In the genomic region with DNA sequence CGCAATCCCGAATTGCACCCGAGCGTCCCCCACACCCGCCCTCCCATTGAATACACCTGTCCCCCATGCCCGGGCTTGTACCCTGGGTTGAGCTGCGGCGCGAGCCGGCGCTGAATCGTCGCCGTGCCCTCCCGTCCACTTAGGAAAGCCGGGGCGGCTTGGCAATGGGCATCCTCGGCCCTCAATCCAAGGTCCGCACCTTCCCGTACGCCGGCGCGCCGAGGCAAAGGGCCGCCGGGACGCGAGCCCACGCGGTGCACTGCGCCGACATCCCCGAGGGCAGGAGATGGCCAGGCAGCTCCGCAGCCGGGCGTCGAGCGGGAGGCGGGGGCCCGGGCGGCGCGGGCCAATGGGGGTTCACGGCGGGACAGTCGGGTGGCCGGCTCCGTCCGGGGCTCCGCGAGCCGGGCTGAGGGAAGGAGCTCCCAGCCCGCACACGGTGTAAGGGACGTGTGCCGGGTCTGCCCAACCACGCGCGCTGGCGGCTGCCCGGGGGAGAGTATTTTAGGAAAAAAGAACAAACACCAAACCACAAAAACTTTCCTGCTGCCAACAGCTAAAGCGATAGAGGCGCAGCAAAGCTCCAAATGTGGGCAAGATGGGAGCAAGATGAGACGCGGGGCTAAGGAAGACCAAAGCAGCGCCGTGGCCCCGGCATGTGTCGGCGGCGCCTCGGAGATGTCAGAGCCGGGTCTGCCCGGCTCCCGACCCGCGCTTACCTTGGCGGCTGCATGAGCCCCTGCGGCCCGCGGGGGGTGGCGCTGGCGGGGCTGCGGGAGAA, we compare ENCODE assay signal across 8 cellular contexts. TPM values are rescaled to one million over a fixed set of nuclear protein-coding genes. Genes with fewer than 3 reads are reported as not detected.
DNase-seq lines count a peak whose midpoint lies in the region; ATAC-seq, FAIRE-seq and TF ChIP-seq lines count a peak whose summit lies in the region.

No MANE protein-coding gene starts in this region.

- H3K79me2 ChIP-seq in GM12878 (ENCODE audit: control insufficient read depth, insufficient read depth, low read length): no peaks in the 10 kb centered on the region

- ATAC-seq in GM12878 (peak; percentile 42), HG02588 (IDR thresholded peaks at IDR 0.05; ENCODE audit: unreplicated experiment) (no peak)

- no peak for TF ChIP-seq RAD21 in GM12878 (IDR thresholded peaks at IDR 0.05; ENCODE audit: insufficient read depth, low read depth, low read length)

- no peak for TF ChIP-seq CTCF in GM20000 (IDR thresholded peaks at IDR 0.05; ENCODE audit: extremely low read depth, missing control alignments)
- no peak for TF ChIP-seq CTCF in GM12878 (IDR thresholded peaks at IDR 0.05 in 2 of 3, conservative IDR thresholded peaks at IDR 0.05 in 1 of 3; ENCODE audit: control insufficient read depth in 2 of 3, extremely low read depth in 1 of 3, insufficient read depth in 1 of 3, low read depth in 3 of 3, low read length in 3 of 3)
- TF ChIP-seq CTCF in kidney (IDR thresholded peaks at IDR 0.05; ENCODE audit: borderline replicate concordance, extremely low read depth, insufficient read depth): no peak

- WGBS in GM12878 (ENCODE audit: insufficient coverage, insufficient replicate concordance, low lambda C conversion rate, missing lambda C conversion rate): 10% methylated on average over 60 of the region's 85 CpGs

- POLR2A ChIA-PET in GM12878 (lab: Charles Lee): no interaction called here

- no peak overlapping the region for H2AFZ ChIP-seq in GM12878 (ENCODE audit: control insufficient read depth, low read depth, low read length)

- BruUV-seq in GM12878 (replicated peaks; lab: Mats Ljungman, UMichigan): no TSS peak

- H3K27ac ChIP-seq in BLaER1: peak overlapping the region; percentile 89
- no peak overlapping the region for H3K27ac ChIP-seq in GM12878 (ENCODE audit: control insufficient read depth, insufficient read depth)
- H3K27ac ChIP-seq in kidney (ENCODE audit: low read depth in 2 of 2, low read length in 2 of 2): no peak overlapping the region
- H3K27ac ChIP-seq in subcutaneous abdominal adipose tissue (ENCODE audit: low read depth, low read length): no peak overlapping the region

- H3K27me3 ChIP-seq in BLaER1 (no peaks in the 10 kb centered on the region), GM12878 (replicated peaks in 1 of 2; ENCODE audit: control insufficient read depth in 2 of 2, insufficient read depth in 2 of 2, low read length in 1 of 2) (peaks cover 8 to 11% of the 10 kb centered on the region in 2 experiments), subcutaneous abdominal adipose tissue (ENCODE audit: control insufficient read depth in 5 of 5, insufficient read depth in 4 of 5, low read length in 5 of 5) (peaks cover 0 to 14% (median 4%) of the 10 kb centered on the region in 5 donors)

- H4K20me1 ChIP-seq in BLaER1 (peaks cover 44% of the 10 kb centered on the region), GM12878 (ENCODE audit: control insufficient read depth, insufficient read depth) (no peaks in the 10 kb centered on the region)

- no peak for TF ChIP-seq POLR2A in GM12878 (IDR thresholded peaks at IDR 0.05; ENCODE audit: low read depth, low read length)

- DNase-seq in GM20000 (ENCODE audit: low spot score): peak; percentile 65
- DNase-seq in NCI-H2171 (lab: John Stamatoyannopoulos, UW): peak; percentile 38
- no peak for DNase-seq in GM12878 (ENCODE audit: low read depth, low spot score)
- peak; percentile 79 for DNase-seq in kidney
- no peak for DNase-seq in islet precursor cell

- TF ChIP-seq EP300 in GM12878 (IDR thresholded peaks at IDR 0.05; ENCODE audit: borderline replicate concordance in 1 of 2, control insufficient read depth in 1 of 2, low read depth in 2 of 2, low read length in 2 of 2): no peak

- SMC1A ChIA-PET in GM12878 (lab: Charles Lee; ENCODE audit: uncharacterized antibody, unreplicated experiment): interaction anchor here (0.6 to 1.2 kb wide), 3 partner anchors 59 to 1031 kb away, joined by 3 to 8 read pairs (median 3); no protein-coding TSS in a partner anchor

- intact Hi-C loops in GM12878 (cut with micrococcal nuclease; ENCODE audit: unreplicated experiment): no loop called here
- intact Hi-C loops in kidney (cut with DNase I): no loop called here

- H3K36me3 ChIP-seq in BLaER1 (peaks cover 34% of the 10 kb centered on the region), GM12878 (ENCODE audit: control insufficient read depth in 2 of 2, insufficient read depth in 2 of 2, low read length in 1 of 2) (no peaks in the 10 kb centered on the region), kidney (ENCODE audit: control insufficient read depth in 1 of 2, insufficient read depth in 2 of 2, low read length in 2 of 2) (no peaks in the 10 kb centered on the region), subcutaneous abdominal adipose tissue (ENCODE audit: control insufficient read depth in 5 of 5, insufficient read depth in 5 of 5, low read length in 5 of 5) (no peaks in the 10 kb centered on the region)

- H3K9ac ChIP-seq in BLaER1: peak overlapping the region; percentile 89
- no peak overlapping the region for H3K9ac ChIP-seq in GM12878 (ENCODE audit: control insufficient read depth, insufficient read depth, low read length)
- no peak overlapping the region for H3K9ac ChIP-seq in kidney (ENCODE audit: low read length in 2 of 2)
- H3K9ac ChIP-seq in subcutaneous abdominal adipose tissue (ENCODE audit: low read length in 5 of 5): peak overlapping the region in 2 of 5 donors; percentile 20 to 32

- H3K4me2 ChIP-seq in BLaER1 (peak overlapping the region; percentile 98), GM12878 (ENCODE audit: control insufficient read depth, insufficient read depth) (peak overlapping the region; percentile 32)

- CTCF ChIA-PET in GM12878 (lab: Yijun Ruan, JAX): interaction anchor here (0.5 to 2.4 kb wide), 13 partner anchors 11 to 1032 kb away, joined by 3 to 23 read pairs (median 5); no protein-coding TSS in a partner anchor

- RAD21 ChIA-PET in GM12878 (lab: Charles Lee; ENCODE audit: unreplicated experiment): interaction anchor here (0.6 to 2.0 kb wide), 6 partner anchors 53 to 1032 kb away, joined by 3 to 14 read pairs (median 3); no protein-coding TSS in a partner anchor

- no peak for FAIRE-seq in GM12878 (lab: Jason Lieb, UNC)
- FAIRE-seq in kidney (lab: Jason Lieb, UNC): no peak

- H3K4me1 ChIP-seq in BLaER1: peaks cover 73% of the 10 kb centered on the region
- H3K4me1 ChIP-seq in GM12878 (ENCODE audit: control insufficient read depth, insufficient read depth, low read length): no peaks in the 10 kb centered on the region; the same call in 1 of the 2 replicates
- H3K4me1 ChIP-seq in kidney (ENCODE audit: control insufficient read depth in 1 of 2, insufficient read depth in 1 of 2, low read depth in 1 of 2, low read length in 2 of 2): peaks cover 0 to 2% of the 10 kb centered on the region in 2 donors
- H3K4me1 ChIP-seq in subcutaneous abdominal adipose tissue (ENCODE audit: control insufficient read depth in 5 of 5, insufficient read depth in 5 of 5, low read length in 5 of 5): peaks cover 3 to 48% (median 42%) of the 10 kb centered on the region in 5 donors

- peak overlapping the region; percentile 88 for H3K4me3 ChIP-seq in BLaER1
- H3K4me3 ChIP-seq in GM12878: no peak overlapping the region
- H3K4me3 ChIP-seq in kidney (ENCODE audit: low read length in 2 of 2): peak overlapping the region; percentile 12 to 46
- peak overlapping the region; percentile 51 to 69 (median 68) for H3K4me3 ChIP-seq in subcutaneous abdominal adipose tissue (ENCODE audit: low read depth in 1 of 5, low read length in 5 of 5)

- H3K9me3 ChIP-seq in BLaER1: no peaks in the 10 kb centered on the region
- no peaks in the 10 kb centered on the region for H3K9me3 ChIP-seq in GM12878 (replicated peaks; ENCODE audit: control insufficient read depth, insufficient read depth, low read length)
- H3K9me3 ChIP-seq in kidney (ENCODE audit: control insufficient read depth in 1 of 2, low read length in 2 of 2): no peaks in the 10 kb centered on the region
- H3K9me3 ChIP-seq in subcutaneous abdominal adipose tissue (ENCODE audit: control insufficient read depth in 5 of 5, low read length in 5 of 5): no peaks in the 10 kb centered on the region

- in situ Hi-C loops in GM12878 (cut with MboI): no loop called here

TF ChIP-seq in GM12878, 131 proteins besides CTCF, POLR2A, EP300 and RAD21:
- TF ChIP-seq EZH2 (IDR thresholded peaks at IDR 0.05; ENCODE audit: borderline replicate concordance, control insufficient read depth, low read depth, low read length): 0 out of 2 replicates have a peak, but pooled peaks have one; percentile 18
- no peak for TF ChIP-seq SP1 (IDR thresholded peaks at IDR 0.05; ENCODE audit: low read depth, low read length)

RNA-seq across cellular contexts. Expression of gene RGMA, which starts 0.6 kb away (rescaled TPM):
- not detected in 2 replicates for total RNA-seq in GM12878 (2013; cell fraction: nucleolus; rRNA removed)
- total RNA-seq in GM12878 (2014; rRNA removed): not detected in 2 replicates
- total RNA-seq in GM12878 (2014; rRNA removed; fragmentation: Illumina TruSeq; extraction: Trizol): not detected in 2 replicates
- total RNA-seq in GM12878 (2021): 0.13 TPM in 1 of 2 replicates, not detected in the other
- polyA plus RNA-seq in GM12878 (2011; ENCODE audit: low read depth): not detected
- polyA plus RNA-seq in GM12878 (2011; rRNA removed): not detected in 2 replicates
- polyA plus RNA-seq in GM12878 (2011; cell fraction: cytosol; rRNA removed): under 0.01 TPM in 1 of 2 replicates, not detected in the other
- not detected in 2 replicates for polyA plus RNA-seq in GM12878 (2011; cell fraction: nucleus; rRNA removed)
- 0.01 TPM in 1 of 2 replicates, not detected in the other for polyA plus RNA-seq in GM12878 (2012)
- polyA plus RNA-seq in GM12878 (2014; fragmentation: Illumina TruSeq; extraction: Trizol): not detected in 2 replicates
- not detected for polyA plus RNA-seq in GM12878 (2014; fragmentation: Nextera tagmentation; extraction: Ambion mirVana)
- polyA plus RNA-seq in GM12878 (2014; rRNA removed): not detected in 2 replicates
- polyA plus RNA-seq in GM12878 (2016; fragmentation: Nextera tagmentation; extraction: Ambion mirVana): not detected
- not detected in 2 replicates for polyA minus RNA-seq in GM12878 (2011; rRNA and poly(A)+ RNA removed)
- not detected in 2 replicates for polyA minus RNA-seq in GM12878 (2011; cell fraction: cytosol; rRNA and poly(A)+ RNA removed)
- polyA minus RNA-seq in GM12878 (2011; cell fraction: nucleus; rRNA and poly(A)+ RNA removed): not detected in 2 replicates
- total RNA-seq in kidney: 4.7 TPM
- 4.4 TPM for polyA plus RNA-seq in kidney (ENCODE audit: insufficient read depth, low read depth, low replicate concordance)

Comparison
In these comparisons a context has a peak if more than half of its experiments do, and no peak if none do; other contexts are left out.
1. DNase-seq: peak in GM20000 (single experiment), NCI-H2171 (single experiment) and kidney (single experiment); none in GM12878 (single experiment) and islet precursor cell (single experiment).